Comparison of ENCODE assay signal across 13 cellular contexts in the genomic region with DNA sequence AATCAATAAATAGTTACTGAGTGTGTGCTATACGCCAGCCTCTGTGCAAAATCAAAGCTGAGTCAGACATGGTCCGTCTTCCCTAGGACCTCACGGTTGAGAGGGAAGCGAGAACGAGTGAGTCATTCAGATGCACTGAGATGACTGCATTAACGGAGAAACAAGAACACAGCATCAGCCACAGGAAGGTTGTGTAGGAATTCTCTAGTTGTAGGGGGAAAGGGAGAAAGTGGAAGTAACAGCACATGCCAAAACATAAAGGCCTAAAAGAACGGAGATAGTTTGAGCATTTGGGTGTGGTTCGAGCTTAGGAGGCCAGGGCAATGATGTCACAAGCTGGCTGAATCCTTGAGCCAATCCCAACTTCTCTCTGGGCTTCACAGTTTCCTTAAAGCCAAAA.
DNase-seq lines count a peak whose midpoint lies in the region; ATAC-seq, FAIRE-seq and TF ChIP-seq lines count a peak whose summit lies in the region.
"Had no signal": no experiment of that assay in that cellular context is flagged by ENCODE, and none has a peak within 500 bp of the region (broad histone marks: within the 10 kb centered on the region; RNA-seq: fewer than 3 reads in every experiment).

No MANE protein-coding gene starts in this region.

- H3K4me1 ChIP-seq in H1 (replicated peaks in 1 of 4; ENCODE audit: control insufficient read depth in 3 of 4, insufficient read depth in 4 of 4, low read length in 3 of 4): peaks cover 0 to 4% (median 0%) of the 10 kb centered on the region in 4 experiments; a peak in 1 of 7 replicates
- H3K4me1 ChIP-seq in osteoblast (ENCODE audit: insufficient read depth, low read length): peaks cover 7% of the 10 kb centered on the region

- H3K9ac ChIP-seq in H1 (replicated peaks in 1 of 4; ENCODE audit: extremely low read depth in 1 of 4, low read depth in 3 of 4, low read length in 3 of 4): no peak overlapping the region

- H3K9me3 ChIP-seq in H1 (ENCODE audit: insufficient read depth in 2 of 2, low read depth in 1 of 2, low read length in 1 of 2): no peaks in the 10 kb centered on the region
- H3K9me3 ChIP-seq in osteoblast (ENCODE audit: low read depth, low read length): no peaks in the 10 kb centered on the region

- no peaks in the 10 kb centered on the region; the same call in 1 of the 2 replicates for H3K23me2 ChIP-seq in H1 (ENCODE audit: low read depth, low read length)

- TF ChIP-seq CTCF in H1 (IDR thresholded peaks at IDR 0.05; ENCODE audit: control extremely low read depth in 1 of 3, insufficient read depth in 1 of 3, low read depth in 1 of 3, low read length in 3 of 3) (no peak), osteoblast (IDR thresholded peaks at IDR 0.05; ENCODE audit: extremely low read depth, low read depth, low read length) (no peak)

- no peaks in the 10 kb centered on the region for H3K36me3 ChIP-seq in H1 (ENCODE audit: control insufficient read depth in 2 of 4, insufficient read depth in 4 of 4, low read length in 3 of 4)
- no peaks in the 10 kb centered on the region for H3K36me3 ChIP-seq in osteoblast (ENCODE audit: insufficient read depth, low read length)

- CTCF ChIA-PET in H1 (lab: Charles Lee; ENCODE audit: partially characterized antibody): interaction anchor here (1.2 kb wide), 1 partner anchor 143 kb away, joined by 3 read pairs; no protein-coding TSS in a partner anchor

- H2BK120ac ChIP-seq in H1 (replicated peaks; ENCODE audit: low read depth, low read length): no peak overlapping the region

- no peak overlapping the region for H2AFZ ChIP-seq in H1 (ENCODE audit: low read length)
- peak overlapping the region; percentile 28 for H2AFZ ChIP-seq in osteoblast (ENCODE audit: low read length)
- H2AFZ ChIP-seq: PC-9 had no signal

- peak overlapping the region; percentile 77; the same call in 1 of the 2 replicates for H2BK12ac ChIP-seq in H1 (ENCODE audit: low read depth, low read length)

- peak; percentile 21 for DNase-seq in EH (ENCODE audit: low read depth)
- DNase-seq in M059J (ENCODE audit: low read depth): peak; percentile 77
- no peak for DNase-seq in H1 (ENCODE audit: low read depth in 1 of 2, low spot score in 2 of 2)
- peak; percentile 83 for DNase-seq in osteoblast (ENCODE audit: insufficient read length, low spot score, missing footprints)
- DNase-seq in dermis blood vessel endothelial cell: no peak
- DNase-seq in activated CD4-positive, alpha-beta T cell treated with anti-CD3 and anti-CD28 coated beads for 1 hour: no peak
- no peak for DNase-seq in stimulated activated CD4-positive, alpha-beta T cell treated with anti-CD3 and anti-CD28 coated beads, Interleukin-4, amount 100 ng/mL, for 1 hour
- DNase-seq: activated CD8-positive, alpha-beta T cell treated with anti-CD3 and anti-CD28 coated beads, Interleukin-2, amount 10 ng/mL, durations not matched to agents 7 days and 5 days; CD4-positive, alpha-beta memory T cell; PC-9; T-helper 2 cell had no signal

- H3K4me2 ChIP-seq in H1 (ENCODE audit: insufficient read depth in 1 of 2, low read depth in 2 of 2, low read length in 2 of 2): no peak overlapping the region
- peak overlapping the region; percentile 3 for H3K4me2 ChIP-seq in osteoblast (ENCODE audit: insufficient read depth, low read length)
- H3K4me2 ChIP-seq: PC-9 had no signal

- H3K27ac ChIP-seq in H1 (ENCODE audit: low read depth, low read length) (no peak overlapping the region), osteoblast (ENCODE audit: low read depth, low read length) (peak overlapping the region; percentile 8)
- H3K27ac ChIP-seq: epithelial cell of prostate, PC-9 had no signal

- no peak overlapping the region for H3K4me3 ChIP-seq in H1 (ENCODE audit: extremely low read depth in 1 of 4, insufficient read depth in 2 of 4, low read depth in 3 of 4, low read length in 4 of 4)
- peak overlapping the region; percentile 1 for H3K4me3 ChIP-seq in osteoblast (ENCODE audit: insufficient read depth, low read length)
- H3K4me3 ChIP-seq: PC-9 had no signal

- H4K91ac ChIP-seq in H1 (replicated peaks; ENCODE audit: insufficient read length, low read length): no peak overlapping the region

- no peak for TF ChIP-seq EP300 in H1 (IDR thresholded peaks at IDR 0.05; ENCODE audit: borderline replicate concordance in 1 of 2, low read depth in 2 of 2, low read length in 2 of 2)

- no peaks in the 10 kb centered on the region for H3K79me1 ChIP-seq in H1 (ENCODE audit: low read depth, low read length)

- H4K8ac ChIP-seq in H1 (ENCODE audit: extremely low read depth, insufficient read depth, low read length): no peak overlapping the region

- H3K27me3 ChIP-seq in H1 (replicated peaks in 1 of 4; ENCODE audit: control insufficient read depth in 3 of 4, extremely low read depth in 1 of 4, insufficient read depth in 3 of 4, low read length in 3 of 4) (no peaks in the 10 kb centered on the region), osteoblast (ENCODE audit: insufficient read depth, low read length) (no peaks in the 10 kb centered on the region)

- H3K79me2 ChIP-seq in H1 (ENCODE audit: control insufficient read depth in 1 of 2, insufficient read depth in 2 of 2, low read length in 2 of 2) (no peaks in the 10 kb centered on the region), osteoblast (ENCODE audit: insufficient read depth, low read length) (no peaks in the 10 kb centered on the region)

- no peak overlapping the region for H3K14ac ChIP-seq in H1 (ENCODE audit: insufficient read length)

- H2AK5ac ChIP-seq in H1 (ENCODE audit: low read depth, low read length): no peak overlapping the region

- POLR2A ChIA-PET in H1 (lab: Charles Lee; ENCODE audit: partially characterized antibody): no interaction called here

- no peak overlapping the region for H3K18ac ChIP-seq in H1 (ENCODE audit: extremely low read depth, low read length)

- no peak overlapping the region for H2BK15ac ChIP-seq in H1 (ENCODE audit: low read length)

- H3K4ac ChIP-seq in H1 (replicated peaks; ENCODE audit: insufficient read length, low read depth, low read length): no peak overlapping the region

- H2BK5ac ChIP-seq in H1 (ENCODE audit: low read depth, low read length): no peak overlapping the region

- no peak for FAIRE-seq in H1 (lab: Jason Lieb, UNC)

- H4K20me1 ChIP-seq in H1 (replicated peaks in 1 of 2; ENCODE audit: control insufficient read depth in 1 of 2, insufficient read depth in 2 of 2, low read length in 2 of 2) (no peaks in the 10 kb centered on the region), osteoblast (ENCODE audit: insufficient read depth, low read length) (no peaks in the 10 kb centered on the region)

- TF ChIP-seq RAD21 in H1 (IDR thresholded peaks at IDR 0.05 in 1 of 2, conservative IDR thresholded peaks at IDR 0.05 in 1 of 2; ENCODE audit: low read depth in 2 of 2, low read length in 2 of 2): no peak

- no peak for TF ChIP-seq POLR2A in H1 (IDR thresholded peaks at IDR 0.05; ENCODE audit: control extremely low read depth in 1 of 2, low read depth in 2 of 2, low read length in 2 of 2)

- H3K56ac ChIP-seq in H1 (replicated peaks; ENCODE audit: insufficient read length, low read depth, low read length): no peak overlapping the region

- H2BK20ac ChIP-seq in H1 (ENCODE audit: low read length): no peak overlapping the region

- no peak overlapping the region for H4K5ac ChIP-seq in H1 (ENCODE audit: insufficient read length, low read depth, low read length)

- no peak for ATAC-seq in GM18858 (IDR thresholded peaks at IDR 0.05; ENCODE audit: unreplicated experiment)
- ATAC-seq: activated CD8-positive, alpha-beta T cell treated with anti-CD3 and anti-CD28 coated beads, Interleukin-2, amount 10 ng/mL, durations not matched to agents 7 days and 5 days had no signal

- no peak overlapping the region for H3K23ac ChIP-seq in H1 (ENCODE audit: insufficient read length)

- 89% methylated on average over 8 of the region's 8 CpGs; no CpG with 5 or more reads in 1 of the 2 experiments for WGBS in H1 (ENCODE audit: extremely low coverage in 1 of 2, insufficient coverage in 1 of 2, insufficient read length in 1 of 2, insufficient replicate concordance in 2 of 2, low coverage in 1 of 2, low lambda C conversion rate in 2 of 2, missing lambda C conversion rate in 1 of 2), 2 experiments

TF ChIP-seq in H1, 55 proteins besides CTCF, POLR2A, EP300 and RAD21:
- no peak for TF ChIP-seq EGR1 (IDR thresholded peaks at IDR 0.05; ENCODE audit: borderline replicate concordance, low read depth, low read length)
- no peak for TF ChIP-seq CHD2 (IDR thresholded peaks at IDR 0.05; ENCODE audit: low read length)
- TF ChIP-seq EZH2 (IDR thresholded peaks at IDR 0.05; ENCODE audit: low read depth, low read length, severe bottlenecking): no peak
- no peak for TF ChIP-seq GABPA (IDR thresholded peaks at IDR 0.05; ENCODE audit: borderline replicate concordance, insufficient read depth, low read length)
- TF ChIP-seq ZNF274 (IDR thresholded peaks at IDR 0.05; ENCODE audit: borderline replicate concordance, extremely low read depth, low read length): no peak
- TF ChIP-seq KDM5A (IDR thresholded peaks at IDR 0.05; ENCODE audit: low read length): no peak
- TF ChIP-seq HDAC2 (IDR thresholded peaks at IDR 0.05; ENCODE audit: borderline replicate concordance in 1 of 2, low read depth in 2 of 2, low read length in 2 of 2): no peak
- TF ChIP-seq NRF1 (IDR thresholded peaks at IDR 0.05; ENCODE audit: low read depth, low read length): no peak
- TF ChIP-seq SP4 (IDR thresholded peaks at IDR 0.05; ENCODE audit: low read length): no peak
- TF ChIP-seq SIX5 (IDR thresholded peaks at IDR 0.05; ENCODE audit: low read depth, low read length): no peak

Comparison
In these comparisons a context has a peak if more than half of its experiments do, and no peak if none do; other contexts are left out.
1. DNase-seq: peak in EH (single experiment), M059J (single experiment) and osteoblast (single experiment); none in H1 (0 of 2), dermis blood vessel endothelial cell (single experiment), activated CD4-positive, alpha-beta T cell treated with anti-CD3 and anti-CD28 coated beads for 1 hour (single experiment) and stimulated activated CD4-positive, alpha-beta T cell treated with anti-CD3 and anti-CD28 coated beads, Interleukin-4, amount 100 ng/mL, for 1 hour (single experiment).